Comparison of ENCODE assay signal across 1 cellular context in the genomic region with DNA sequence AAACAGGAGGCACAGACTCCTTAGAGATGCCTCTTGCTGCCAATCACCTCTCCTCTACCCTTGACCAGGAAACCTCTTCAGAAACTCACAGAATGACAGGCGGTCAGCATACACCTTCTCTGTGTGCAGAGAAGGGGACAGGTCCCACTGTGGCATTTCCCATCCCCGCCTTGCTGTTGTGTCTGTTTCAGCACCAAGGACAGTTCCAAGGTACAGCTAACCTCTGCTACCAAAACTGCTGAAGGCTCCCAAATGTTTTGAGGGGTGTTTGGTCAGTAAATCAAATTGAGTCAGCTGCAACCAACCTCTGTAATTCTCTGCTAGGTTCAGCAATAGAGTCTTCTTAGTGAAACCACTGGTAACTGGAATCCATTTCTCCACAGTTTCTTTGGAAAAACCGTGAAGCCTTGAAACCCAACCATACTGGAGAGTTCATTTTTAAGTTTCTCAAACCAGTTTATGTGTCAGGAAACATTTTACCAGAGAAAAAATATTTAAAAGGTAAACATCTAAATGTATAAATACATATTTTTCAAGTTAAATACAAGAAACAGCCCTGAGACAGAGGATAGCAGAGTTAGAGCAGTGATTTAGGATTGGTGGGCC.
TF ChIP-seq lines count a peak whose summit lies in the region.

No MANE protein-coding gene starts in this region.

TF ChIP-seq in HepG2, 621 proteins besides CTCF, POLR2A, EP300 and RAD21 (continued from another document and continues in another):
- TF ChIP-seq, protein P1, sequence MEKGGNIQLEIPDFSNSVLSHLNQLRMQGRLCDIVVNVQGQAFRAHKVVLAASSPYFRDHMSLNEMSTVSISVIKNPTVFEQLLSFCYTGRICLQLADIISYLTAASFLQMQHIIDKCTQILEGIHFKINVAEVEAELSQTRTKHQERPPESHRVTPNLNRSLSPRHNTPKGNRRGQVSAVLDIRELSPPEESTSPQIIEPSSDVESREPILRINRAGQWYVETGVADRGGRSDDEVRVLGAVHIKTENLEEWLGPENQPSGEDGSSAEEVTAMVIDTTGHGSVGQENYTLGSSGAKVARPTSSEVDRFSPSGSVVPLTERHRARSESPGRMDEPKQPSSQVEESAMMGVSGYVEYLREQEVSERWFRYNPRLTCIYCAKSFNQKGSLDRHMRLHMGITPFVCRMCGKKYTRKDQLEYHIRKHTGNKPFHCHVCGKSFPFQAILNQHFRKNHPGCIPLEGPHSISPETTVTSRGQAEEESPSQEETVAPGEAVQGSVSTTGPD (CRISPR knock-in tag; IDR thresholded peaks at IDR 0.05): no peak
- no peak for TF ChIP-seq NCOA5 (CRISPR knock-in tag; IDR thresholded peaks at IDR 0.05)
- no peak for TF ChIP-seq SIN3B (IDR thresholded peaks at IDR 0.05; ENCODE audit: low read length)
- TF ChIP-seq, protein P2, sequence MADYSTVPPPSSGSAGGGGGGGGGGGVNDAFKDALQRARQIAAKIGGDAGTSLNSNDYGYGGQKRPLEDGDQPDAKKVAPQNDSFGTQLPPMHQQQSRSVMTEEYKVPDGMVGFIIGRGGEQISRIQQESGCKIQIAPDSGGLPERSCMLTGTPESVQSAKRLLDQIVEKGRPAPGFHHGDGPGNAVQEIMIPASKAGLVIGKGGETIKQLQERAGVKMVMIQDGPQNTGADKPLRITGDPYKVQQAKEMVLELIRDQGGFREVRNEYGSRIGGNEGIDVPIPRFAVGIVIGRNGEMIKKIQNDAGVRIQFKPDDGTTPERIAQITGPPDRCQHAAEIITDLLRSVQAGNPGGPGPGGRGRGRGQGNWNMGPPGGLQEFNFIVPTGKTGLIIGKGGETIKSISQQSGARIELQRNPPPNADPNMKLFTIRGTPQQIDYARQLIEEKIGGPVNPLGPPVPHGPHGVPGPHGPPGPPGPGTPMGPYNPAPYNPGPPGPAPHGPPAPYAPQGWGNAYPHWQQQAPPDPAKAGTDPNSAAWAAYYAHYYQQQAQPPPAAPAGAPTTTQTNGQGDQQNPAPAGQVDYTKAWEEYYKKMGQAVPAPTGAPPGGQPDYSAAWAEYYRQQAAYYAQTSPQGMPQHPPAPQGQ (CRISPR knock-in tag; IDR thresholded peaks at IDR 0.05; ENCODE audit: borderline replicate concordance): no peak
- TF ChIP-seq, protein P3, sequence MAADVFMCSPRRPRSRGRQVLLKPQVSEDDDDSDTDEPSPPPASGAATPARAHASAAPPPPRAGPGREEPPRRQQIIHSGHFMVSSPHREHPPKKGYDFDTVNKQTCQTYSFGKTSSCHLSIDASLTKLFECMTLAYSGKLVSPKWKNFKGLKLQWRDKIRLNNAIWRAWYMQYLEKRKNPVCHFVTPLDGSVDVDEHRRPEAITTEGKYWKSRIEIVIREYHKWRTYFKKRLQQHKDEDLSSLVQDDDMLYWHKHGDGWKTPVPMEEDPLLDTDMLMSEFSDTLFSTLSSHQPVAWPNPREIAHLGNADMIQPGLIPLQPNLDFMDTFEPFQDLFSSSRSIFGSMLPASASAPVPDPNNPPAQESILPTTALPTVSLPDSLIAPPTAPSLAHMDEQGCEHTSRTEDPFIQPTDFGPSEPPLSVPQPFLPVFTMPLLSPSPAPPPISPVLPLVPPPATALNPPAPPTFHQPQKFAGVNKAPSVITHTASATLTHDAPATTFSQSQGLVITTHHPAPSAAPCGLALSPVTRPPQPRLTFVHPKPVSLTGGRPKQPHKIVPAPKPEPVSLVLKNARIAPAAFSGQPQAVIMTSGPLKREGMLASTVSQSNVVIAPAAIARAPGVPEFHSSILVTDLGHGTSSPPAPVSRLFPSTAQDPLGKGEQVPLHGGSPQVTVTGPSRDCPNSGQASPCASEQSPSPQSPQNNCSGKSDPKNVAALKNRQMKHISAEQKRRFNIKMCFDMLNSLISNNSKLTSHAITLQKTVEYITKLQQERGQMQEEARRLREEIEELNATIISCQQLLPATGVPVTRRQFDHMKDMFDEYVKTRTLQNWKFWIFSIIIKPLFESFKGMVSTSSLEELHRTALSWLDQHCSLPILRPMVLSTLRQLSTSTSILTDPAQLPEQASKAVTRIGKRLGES (CRISPR knock-in tag; IDR thresholded peaks at IDR 0.05; ENCODE audit: borderline replicate concordance): no peak
- TF ChIP-seq, protein P4, sequence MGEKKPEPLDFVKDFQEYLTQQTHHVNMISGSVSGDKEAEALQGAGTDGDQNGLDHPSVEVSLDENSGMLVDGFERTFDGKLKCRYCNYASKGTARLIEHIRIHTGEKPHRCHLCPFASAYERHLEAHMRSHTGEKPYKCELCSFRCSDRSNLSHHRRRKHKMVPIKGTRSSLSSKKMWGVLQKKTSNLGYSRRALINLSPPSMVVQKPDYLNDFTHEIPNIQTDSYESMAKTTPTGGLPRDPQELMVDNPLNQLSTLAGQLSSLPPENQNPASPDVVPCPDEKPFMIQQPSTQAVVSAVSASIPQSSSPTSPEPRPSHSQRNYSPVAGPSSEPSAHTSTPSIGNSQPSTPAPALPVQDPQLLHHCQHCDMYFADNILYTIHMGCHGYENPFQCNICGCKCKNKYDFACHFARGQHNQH (CRISPR knock-in tag; IDR thresholded peaks at IDR 0.05): no peak
- TF ChIP-seq, protein P5, sequence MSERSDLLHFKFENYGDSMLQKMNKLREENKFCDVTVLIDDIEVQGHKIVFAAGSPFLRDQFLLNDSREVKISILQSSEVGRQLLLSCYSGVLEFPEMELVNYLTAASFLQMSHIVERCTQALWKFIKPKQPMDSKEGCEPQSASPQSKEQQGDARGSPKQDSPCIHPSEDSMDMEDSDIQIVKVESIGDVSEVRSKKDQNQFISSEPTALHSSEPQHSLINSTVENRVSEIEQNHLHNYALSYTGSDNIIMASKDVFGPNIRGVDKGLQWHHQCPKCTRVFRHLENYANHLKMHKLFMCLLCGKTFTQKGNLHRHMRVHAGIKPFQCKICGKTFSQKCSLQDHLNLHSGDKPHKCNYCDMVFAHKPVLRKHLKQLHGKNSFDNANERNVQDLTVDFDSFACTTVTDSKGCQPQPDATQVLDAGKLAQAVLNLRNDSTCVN (CRISPR knock-in tag; IDR thresholded peaks at IDR 0.05; ENCODE audit: borderline replicate concordance): 0 out of 2 replicates have a peak, but pooled peaks have one; percentile 34
- TF ChIP-seq, protein P6, sequence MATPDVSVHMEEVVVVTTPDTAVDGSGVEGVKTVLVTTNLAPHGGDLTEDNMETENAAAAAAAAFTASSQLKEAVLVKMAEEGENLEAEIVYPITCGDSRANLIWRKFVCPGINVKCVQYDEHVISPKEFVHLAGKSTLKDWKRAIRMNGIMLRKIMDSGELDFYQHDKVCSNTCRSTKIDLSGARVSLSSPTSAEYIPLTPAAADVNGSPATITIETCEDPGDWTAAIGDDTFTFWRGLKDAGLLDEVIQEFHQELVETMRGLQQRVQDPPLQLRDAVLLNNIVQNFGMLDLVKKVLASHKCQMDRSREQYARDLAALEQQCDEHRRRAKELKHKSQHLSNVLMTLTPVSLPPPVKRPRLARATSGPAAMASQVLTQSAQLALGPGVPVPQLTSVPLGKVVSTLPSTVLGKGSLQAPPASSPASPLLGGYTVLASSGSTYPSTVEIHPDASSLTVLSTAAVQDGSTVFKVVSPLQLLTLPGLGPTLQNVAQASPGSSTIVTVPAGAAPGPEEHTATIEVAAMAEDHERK (CRISPR knock-in tag; IDR thresholded peaks at IDR 0.05; ENCODE audit: low read depth): no peak
- TF ChIP-seq ZNF567 (CRISPR knock-in tag; IDR thresholded peaks at IDR 0.05; ENCODE audit: borderline replicate concordance): no peak
- TF ChIP-seq HNRNPUL1 (IDR thresholded peaks at IDR 0.05; ENCODE audit: low read depth, low read length): no peak
- no peak for TF ChIP-seq ZNF292 (CRISPR knock-in tag; IDR thresholded peaks at IDR 0.05; ENCODE audit: borderline replicate concordance, low read depth)
- TF ChIP-seq, protein P7, sequence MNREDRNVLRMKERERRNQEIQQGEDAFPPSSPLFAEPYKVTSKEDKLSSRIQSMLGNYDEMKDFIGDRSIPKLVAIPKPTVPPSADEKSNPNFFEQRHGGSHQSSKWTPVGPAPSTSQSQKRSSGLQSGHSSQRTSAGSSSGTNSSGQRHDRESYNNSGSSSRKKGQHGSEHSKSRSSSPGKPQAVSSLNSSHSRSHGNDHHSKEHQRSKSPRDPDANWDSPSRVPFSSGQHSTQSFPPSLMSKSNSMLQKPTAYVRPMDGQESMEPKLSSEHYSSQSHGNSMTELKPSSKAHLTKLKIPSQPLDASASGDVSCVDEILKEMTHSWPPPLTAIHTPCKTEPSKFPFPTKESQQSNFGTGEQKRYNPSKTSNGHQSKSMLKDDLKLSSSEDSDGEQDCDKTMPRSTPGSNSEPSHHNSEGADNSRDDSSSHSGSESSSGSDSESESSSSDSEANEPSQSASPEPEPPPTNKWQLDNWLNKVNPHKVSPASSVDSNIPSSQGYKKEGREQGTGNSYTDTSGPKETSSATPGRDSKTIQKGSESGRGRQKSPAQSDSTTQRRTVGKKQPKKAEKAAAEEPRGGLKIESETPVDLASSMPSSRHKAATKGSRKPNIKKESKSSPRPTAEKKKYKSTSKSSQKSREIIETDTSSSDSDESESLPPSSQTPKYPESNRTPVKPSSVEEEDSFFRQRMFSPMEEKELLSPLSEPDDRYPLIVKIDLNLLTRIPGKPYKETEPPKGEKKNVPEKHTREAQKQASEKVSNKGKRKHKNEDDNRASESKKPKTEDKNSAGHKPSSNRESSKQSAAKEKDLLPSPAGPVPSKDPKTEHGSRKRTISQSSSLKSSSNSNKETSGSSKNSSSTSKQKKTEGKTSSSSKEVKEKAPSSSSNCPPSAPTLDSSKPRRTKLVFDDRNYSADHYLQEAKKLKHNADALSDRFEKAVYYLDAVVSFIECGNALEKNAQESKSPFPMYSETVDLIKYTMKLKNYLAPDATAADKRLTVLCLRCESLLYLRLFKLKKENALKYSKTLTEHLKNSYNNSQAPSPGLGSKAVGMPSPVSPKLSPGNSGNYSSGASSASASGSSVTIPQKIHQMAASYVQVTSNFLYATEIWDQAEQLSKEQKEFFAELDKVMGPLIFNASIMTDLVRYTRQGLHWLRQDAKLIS (CRISPR knock-in tag; IDR thresholded peaks at IDR 0.05): no peak
- no peak for TF ChIP-seq TBP (CRISPR knock-in tag; IDR thresholded peaks at IDR 0.05)
- TF ChIP-seq CBX5 (CRISPR knock-in tag; IDR thresholded peaks at IDR 0.05; ENCODE audit: borderline replicate concordance): no peak
- TF ChIP-seq, protein P8, sequence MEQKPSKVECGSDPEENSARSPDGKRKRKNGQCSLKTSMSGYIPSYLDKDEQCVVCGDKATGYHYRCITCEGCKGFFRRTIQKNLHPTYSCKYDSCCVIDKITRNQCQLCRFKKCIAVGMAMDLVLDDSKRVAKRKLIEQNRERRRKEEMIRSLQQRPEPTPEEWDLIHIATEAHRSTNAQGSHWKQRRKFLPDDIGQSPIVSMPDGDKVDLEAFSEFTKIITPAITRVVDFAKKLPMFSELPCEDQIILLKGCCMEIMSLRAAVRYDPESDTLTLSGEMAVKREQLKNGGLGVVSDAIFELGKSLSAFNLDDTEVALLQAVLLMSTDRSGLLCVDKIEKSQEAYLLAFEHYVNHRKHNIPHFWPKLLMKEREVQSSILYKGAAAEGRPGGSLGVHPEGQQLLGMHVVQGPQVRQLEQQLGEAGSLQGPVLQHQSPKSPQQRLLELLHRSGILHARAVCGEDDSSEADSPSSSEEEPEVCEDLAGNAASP (CRISPR knock-in tag; IDR thresholded peaks at IDR 0.05; ENCODE audit: borderline replicate concordance): no peak
- peak; percentile 39 for TF ChIP-seq SALL1 (CRISPR knock-in tag; IDR thresholded peaks at IDR 0.05)
- TF ChIP-seq ERF (CRISPR knock-in tag; IDR thresholded peaks at IDR 0.05): 0 out of 2 replicates have a peak, but pooled peaks have one; percentile 42
- TF ChIP-seq PHF20 (CRISPR knock-in tag; IDR thresholded peaks at IDR 0.05): no peak
- no peak for TF ChIP-seq TARDBP (CRISPR knock-in tag; IDR thresholded peaks at IDR 0.05)
- TF ChIP-seq, protein P9, sequence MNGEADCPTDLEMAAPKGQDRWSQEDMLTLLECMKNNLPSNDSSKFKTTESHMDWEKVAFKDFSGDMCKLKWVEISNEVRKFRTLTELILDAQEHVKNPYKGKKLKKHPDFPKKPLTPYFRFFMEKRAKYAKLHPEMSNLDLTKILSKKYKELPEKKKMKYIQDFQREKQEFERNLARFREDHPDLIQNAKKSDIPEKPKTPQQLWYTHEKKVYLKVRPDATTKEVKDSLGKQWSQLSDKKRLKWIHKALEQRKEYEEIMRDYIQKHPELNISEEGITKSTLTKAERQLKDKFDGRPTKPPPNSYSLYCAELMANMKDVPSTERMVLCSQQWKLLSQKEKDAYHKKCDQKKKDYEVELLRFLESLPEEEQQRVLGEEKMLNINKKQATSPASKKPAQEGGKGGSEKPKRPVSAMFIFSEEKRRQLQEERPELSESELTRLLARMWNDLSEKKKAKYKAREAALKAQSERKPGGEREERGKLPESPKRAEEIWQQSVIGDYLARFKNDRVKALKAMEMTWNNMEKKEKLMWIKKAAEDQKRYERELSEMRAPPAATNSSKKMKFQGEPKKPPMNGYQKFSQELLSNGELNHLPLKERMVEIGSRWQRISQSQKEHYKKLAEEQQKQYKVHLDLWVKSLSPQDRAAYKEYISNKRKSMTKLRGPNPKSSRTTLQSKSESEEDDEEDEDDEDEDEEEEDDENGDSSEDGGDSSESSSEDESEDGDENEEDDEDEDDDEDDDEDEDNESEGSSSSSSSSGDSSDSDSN (CRISPR knock-in tag; IDR thresholded peaks at IDR 0.05): no peak
- TF ChIP-seq ZNF547 (CRISPR knock-in tag; IDR thresholded peaks at IDR 0.05): no peak
- TF ChIP-seq, protein P10, sequence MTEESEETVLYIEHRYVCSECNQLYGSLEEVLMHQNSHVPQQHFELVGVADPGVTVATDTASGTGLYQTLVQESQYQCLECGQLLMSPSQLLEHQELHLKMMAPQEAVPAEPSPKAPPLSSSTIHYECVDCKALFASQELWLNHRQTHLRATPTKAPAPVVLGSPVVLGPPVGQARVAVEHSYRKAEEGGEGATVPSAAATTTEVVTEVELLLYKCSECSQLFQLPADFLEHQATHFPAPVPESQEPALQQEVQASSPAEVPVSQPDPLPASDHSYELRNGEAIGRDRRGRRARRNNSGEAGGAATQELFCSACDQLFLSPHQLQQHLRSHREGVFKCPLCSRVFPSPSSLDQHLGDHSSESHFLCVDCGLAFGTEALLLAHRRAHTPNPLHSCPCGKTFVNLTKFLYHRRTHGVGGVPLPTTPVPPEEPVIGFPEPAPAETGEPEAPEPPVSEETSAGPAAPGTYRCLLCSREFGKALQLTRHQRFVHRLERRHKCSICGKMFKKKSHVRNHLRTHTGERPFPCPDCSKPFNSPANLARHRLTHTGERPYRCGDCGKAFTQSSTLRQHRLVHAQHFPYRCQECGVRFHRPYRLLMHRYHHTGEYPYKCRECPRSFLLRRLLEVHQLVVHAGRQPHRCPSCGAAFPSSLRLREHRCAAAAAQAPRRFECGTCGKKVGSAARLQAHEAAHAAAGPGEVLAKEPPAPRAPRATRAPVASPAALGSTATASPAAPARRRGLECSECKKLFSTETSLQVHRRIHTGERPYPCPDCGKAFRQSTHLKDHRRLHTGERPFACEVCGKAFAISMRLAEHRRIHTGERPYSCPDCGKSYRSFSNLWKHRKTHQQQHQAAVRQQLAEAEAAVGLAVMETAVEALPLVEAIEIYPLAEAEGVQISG (CRISPR knock-in tag; IDR thresholded peaks at IDR 0.05): 0 out of 2 replicates have a peak, but pooled peaks have one; percentile 25
- TF ChIP-seq HNRNPK (IDR thresholded peaks at IDR 0.05; ENCODE audit: low read depth, low read length, poor library complexity, severe bottlenecking): no peak
- TF ChIP-seq SP4 (CRISPR knock-in tag; IDR thresholded peaks at IDR 0.05): no peak
- no peak for TF ChIP-seq HCFC1 (IDR thresholded peaks at IDR 0.05; ENCODE audit: low read depth, low read length)
- no peak for TF ChIP-seq KDM5A (IDR thresholded peaks at IDR 0.05; ENCODE audit: borderline replicate concordance, low read length)
- TF ChIP-seq TBX2 (CRISPR knock-in tag; IDR thresholded peaks at IDR 0.05; ENCODE audit: borderline replicate concordance): no peak
- TF ChIP-seq PRPF4 (IDR thresholded peaks at IDR 0.05; ENCODE audit: low read depth, low read length, poor library complexity, severe bottlenecking): no peak
- no peak for TF ChIP-seq JARID2 (CRISPR knock-in tag; IDR thresholded peaks at IDR 0.05; ENCODE audit: insufficient replicate concordance)
- peak; percentile 62; the same call in 1 of the 2 replicates for TF ChIP-seq DNMT3B (CRISPR knock-in tag; conservative IDR thresholded peaks at IDR 0.05)
- no peak for TF ChIP-seq ZNF746 (CRISPR knock-in tag; IDR thresholded peaks at IDR 0.05)
- no peak for TF ChIP-seq NRL (CRISPR knock-in tag; IDR thresholded peaks at IDR 0.05; ENCODE audit: borderline replicate concordance)
